ENCODE assay signal across 24 cellular contexts in the genomic region with DNA sequence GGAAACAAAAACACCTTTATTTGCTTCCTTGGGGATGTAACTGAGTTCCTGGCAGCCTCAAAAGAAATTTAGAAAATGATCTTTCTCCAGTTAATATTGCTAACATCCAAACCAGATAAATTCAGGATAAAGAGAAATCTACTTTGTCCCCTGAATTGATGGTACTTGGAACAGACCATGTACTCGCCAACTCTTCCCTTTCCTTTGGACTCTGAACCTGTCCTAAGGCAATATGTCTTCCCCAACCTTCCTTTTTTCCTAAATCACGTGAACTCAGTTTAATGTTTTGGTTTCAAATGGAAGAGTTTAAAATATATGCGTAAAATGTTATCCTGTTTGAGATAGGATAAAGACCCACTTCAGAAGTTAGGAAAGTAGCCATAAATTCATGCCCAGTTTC. TPM values are rescaled to one million over a fixed set of nuclear protein-coding genes. Genes with fewer than 3 reads are reported as not detected.
DNase-seq lines count a peak whose midpoint lies in the region; ATAC-seq, FAIRE-seq and TF ChIP-seq lines count a peak whose summit lies in the region.
"Had no signal": no experiment of that assay in that cellular context is flagged by ENCODE, and none has a peak within 500 bp of the region (broad histone marks: within the 10 kb centered on the region; RNA-seq: fewer than 3 reads in every experiment).

No MANE protein-coding gene starts in this region.

- H3K27ac ChIP-seq in ACC112 (ENCODE audit: low read depth, low read length) (peak overlapping the region; percentile 2; the same call in 1 of the 2 replicates), kidney (ENCODE audit: low read depth in 2 of 2, low read length in 2 of 2) (peak overlapping the region; percentile 18 to 74), GM23248 (no peak overlapping the region)
- H3K27ac ChIP-seq: BLaER1 treated with 17β-estradiol and CSF1 and Interleukin-3, amounts not matched to agents 10 nM and 100 nM; C4-2B had no signal

- intact Hi-C loops in kidney (cut with DNase I) = no loop called here

- H3K4me1 Mint-ChIP-seq in T-helper 17 cell (no peaks in the 10 kb centered on the region), osteocyte (ENCODE audit: unreplicated experiment) (peaks cover 15% of the 10 kb centered on the region)
- H3K4me1 Mint-ChIP-seq: B cell had no signal

- H3K9ac ChIP-seq in kidney (ENCODE audit: low read length in 2 of 2) = no peak overlapping the region
- H3K9ac ChIP-seq in GM23248 = no peak overlapping the region
- H3K9ac ChIP-seq: BLaER1 treated with 17β-estradiol and CSF1 and Interleukin-3, amounts not matched to agents 10 nM and 100 nM had no signal

- H3K27ac Mint-ChIP-seq in T-helper 17 cell (peak overlapping the region; percentile 11), osteocyte (ENCODE audit: unreplicated experiment) (peak overlapping the region; percentile 38)
- H3K27ac Mint-ChIP-seq: B cell; CD4-positive, alpha-beta T cell; CD8-positive, alpha-beta T cell had no signal

- no peaks in the 10 kb centered on the region for H4K20me1 ChIP-seq in GM23248 (ENCODE audit: insufficient read depth)
- H4K20me1 ChIP-seq: BLaER1 treated with 17β-estradiol and CSF1 and Interleukin-3, amounts not matched to agents 10 nM and 100 nM had no signal

- H3K4me3 Mint-ChIP-seq in T-helper 17 cell = no peak overlapping the region
- H3K4me3 Mint-ChIP-seq in osteocyte (ENCODE audit: unreplicated experiment) = no peak overlapping the region
- H3K4me3 Mint-ChIP-seq: B cell; CD4-positive, alpha-beta T cell; CD8-positive, alpha-beta T cell had no signal

- H3K36me3 ChIP-seq in ACC112 (ENCODE audit: insufficient read depth, low read length) (peaks cover 62% of the 10 kb centered on the region), kidney (ENCODE audit: control insufficient read depth in 1 of 2, insufficient read depth in 2 of 2, low read length in 2 of 2) (peaks cover 24 to 27% of the 10 kb centered on the region in 2 donors), GM23248 (ENCODE audit: low read depth) (peaks cover 42% of the 10 kb centered on the region; the same call in 1 of the 2 replicates)

- peaks cover 20% of the 10 kb centered on the region for H3K36me3 Mint-ChIP-seq in T-helper 17 cell (ENCODE audit: low read depth)
- peaks cover 58% of the 10 kb centered on the region for H3K36me3 Mint-ChIP-seq in osteocyte (ENCODE audit: unreplicated experiment)

- H3K4me3 ChIP-seq in ACC112 (ENCODE audit: low read depth, low read length) (no peak overlapping the region), kidney (ENCODE audit: low read length in 2 of 2) (no peak overlapping the region), GM23248 (no peak overlapping the region)
- H3K4me3 ChIP-seq: BLaER1 treated with 17β-estradiol and CSF1 and Interleukin-3, amounts not matched to agents 10 nM and 100 nM had no signal

- ATAC-seq in T-helper 17 cell = no peak
- no peak for ATAC-seq in HG03521 (IDR thresholded peaks at IDR 0.05; ENCODE audit: unreplicated experiment)
- ATAC-seq: CD8-positive, alpha-beta T cell had no signal

- DNase-seq in T-helper 17 cell (no peak), kidney (no peak), osteocyte (ENCODE audit: extremely low spot score, unreplicated experiment) (no peak), GM23248 (no peak), T-helper 1 cell (no peak)
- DNase-seq in activated CD4-positive, alpha-beta T cell treated with anti-CD3 and anti-CD28 coated beads for 48 hours = no peak
- DNase-seq: 8988T; AML-193; Caco-2; Calu3; CD4-positive, alpha-beta T cell; CD8-positive, alpha-beta T cell; DMS79 treated with DMSO at 0.1 percent for 48 hours; GF-D8 had no signal

- no peaks in the 10 kb centered on the region for H3K9me2 ChIP-seq in GM23248 (ENCODE audit: insufficient read depth)

- H3K4me1 ChIP-seq in ACC112 (ENCODE audit: control insufficient read depth, insufficient read depth, low read length, unreplicated experiment) = peaks cover 12% of the 10 kb centered on the region
- H3K4me1 ChIP-seq in kidney (ENCODE audit: control insufficient read depth in 1 of 2, insufficient read depth in 1 of 2, low read depth in 1 of 2, low read length in 2 of 2) = peaks cover 0 to 2% of the 10 kb centered on the region in 2 donors
- H3K4me1 ChIP-seq in GM23248 (ENCODE audit: insufficient read depth) = no peaks in the 10 kb centered on the region
- H3K4me1 ChIP-seq: BLaER1 treated with 17β-estradiol and CSF1 and Interleukin-3, amounts not matched to agents 10 nM and 100 nM; Caco-2 had no signal

- H3F3A ChIP-seq in GM23248 (ENCODE audit: insufficient read depth) = no peaks in the 10 kb centered on the region

- H2AFZ ChIP-seq in ACC112 (ENCODE audit: low read length, unreplicated experiment) = no peak overlapping the region
- H2AFZ ChIP-seq in GM23248 = no peak overlapping the region

- in situ Hi-C loops in GM23248 (cut with MboI) = no loop called here

- H3K27me3 ChIP-seq in ACC112 (ENCODE audit: insufficient read depth, low read length) = no peaks in the 10 kb centered on the region
- no peaks in the 10 kb centered on the region for H3K27me3 ChIP-seq in GM23248 (replicated peaks; ENCODE audit: insufficient read depth)
- H3K27me3 ChIP-seq: BLaER1 treated with 17β-estradiol and CSF1 and Interleukin-3, amounts not matched to agents 10 nM and 100 nM had no signal

- no peak for FAIRE-seq in kidney (lab: Jason Lieb, UNC)
- FAIRE-seq: A204.1, D721Med, G401.6, GM12891, GM19239 had no signal

- no peak overlapping the region for H3K4me2 ChIP-seq in GM23248 (ENCODE audit: unreplicated experiment)
- H3K4me2 ChIP-seq: BLaER1 treated with 17β-estradiol and CSF1 and Interleukin-3, amounts not matched to agents 10 nM and 100 nM had no signal

- H3K27me3 Mint-ChIP-seq in T-helper 17 cell = no peaks in the 10 kb centered on the region
- H3K27me3 Mint-ChIP-seq in osteocyte (ENCODE audit: unreplicated experiment) = no peaks in the 10 kb centered on the region
- H3K27me3 Mint-ChIP-seq: B cell; CD4-positive, alpha-beta T cell had no signal

- no peaks in the 10 kb centered on the region for H3K9me3 Mint-ChIP-seq in osteocyte (ENCODE audit: unreplicated experiment)
- H3K9me3 Mint-ChIP-seq: CD4-positive, alpha-beta T cell; CD8-positive, alpha-beta T cell had no signal

- no peaks in the 10 kb centered on the region for H3K9me3 ChIP-seq in T-helper 17 cell (ENCODE audit: control insufficient read depth, low read length, poor library complexity, severe bottlenecking)
- H3K9me3 ChIP-seq in kidney (ENCODE audit: control insufficient read depth in 1 of 2, low read length in 2 of 2) = no peaks in the 10 kb centered on the region
- H3K9me3 ChIP-seq in GM23248 (ENCODE audit: low read depth) = no peaks in the 10 kb centered on the region
- H3K9me3 ChIP-seq: BLaER1 treated with 17β-estradiol and CSF1 and Interleukin-3, amounts not matched to agents 10 nM and 100 nM; Caco-2 had no signal

- WGBS in GM23248 (ENCODE audit: low coverage in 1 of 2, low lambda C conversion rate in 2 of 2, missing lambda C conversion rate in 2 of 2), 2 experiments = 98 to 99% methylated on average over 3 of the region's 3 CpGs

- no peak for TF ChIP-seq CTCF in kidney (IDR thresholded peaks at IDR 0.05; ENCODE audit: borderline replicate concordance, extremely low read depth, insufficient read depth)
- TF ChIP-seq CTCF in osteocyte (IDR thresholded peaks at IDR 0.05) = no peak

- H3K79me2 ChIP-seq in ACC112 (ENCODE audit: control insufficient read depth, insufficient read depth, low read length, unreplicated experiment) (no peaks in the 10 kb centered on the region), GM23248 (ENCODE audit: insufficient read depth) (no peaks in the 10 kb centered on the region)

RNA-seq across cellular contexts. Expression of a gene that starts 28.0 kb away (rescaled TPM):
- total RNA-seq in T-helper 17 cell = 1 to 10 TPM; 3.1 to 3.9 TPM
- 36.8 TPM for total RNA-seq in kidney
- polyA plus RNA-seq in kidney (ENCODE audit: insufficient read depth, low read depth, low replicate concordance) = 70.5 TPM
- 41.0 and 42.0 TPM in 2 replicates for total RNA-seq in osteocyte
- 79.5 and 84.1 TPM in 2 replicates for total RNA-seq in GM23248 (2014; rRNA removed; shearing (Covaris generic))
- 72.0 and 76.7 TPM in 2 replicates for polyA plus RNA-seq in GM23248 (2016; fragmentation: Nextera tagmentation; extraction: Ambion mirVana)
